ENCODE assay signal across 10 cellular contexts in genomic region chr1:59043796-59044195, GRCh38.
DNase-seq lines count a peak whose midpoint lies in the region; ATAC-seq and TF ChIP-seq lines count a peak whose summit lies in the region.
"Had no signal": no experiment of that assay in that cellular context is flagged by ENCODE, and none has a peak within 500 bp of the region (broad histone marks: within the 10 kb centered on the region; RNA-seq: fewer than 3 reads in every experiment).

No MANE protein-coding gene starts in this region.

- peak overlapping the region in 1 of 7 donors; percentile 27 for H3K27ac Mint-ChIP-seq in CD4-positive, alpha-beta memory T cell

- no peaks in the 10 kb centered on the region for H3K27me3 Mint-ChIP-seq in CD4-positive, alpha-beta memory T cell

- ATAC-seq in left ventricle myocardium superior: peak; percentile 92
- ATAC-seq in GM18870 (IDR thresholded peaks at IDR 0.05; ENCODE audit: unreplicated experiment): no peak
- no peak for ATAC-seq in GM18520 (IDR thresholded peaks at IDR 0.05; ENCODE audit: unreplicated experiment)
- ATAC-seq: GM12878 had no signal

- no peaks in the 10 kb centered on the region for H3K9me3 Mint-ChIP-seq in CD4-positive, alpha-beta memory T cell

- TF ChIP-seq POLR2A in sigmoid colon (IDR thresholded peaks at IDR 0.05): no peak

- H3K27me3 ChIP-seq in sigmoid colon: no peaks in the 10 kb centered on the region
- no peaks in the 10 kb centered on the region for H3K27me3 ChIP-seq in CD4-positive, alpha-beta memory T cell (ENCODE audit: insufficient read depth, low read length)

- H3K27ac ChIP-seq in sigmoid colon: peak overlapping the region; percentile 28 to 77 (median 68)
- H3K27ac ChIP-seq in CD4-positive, alpha-beta memory T cell (ENCODE audit: low read depth, low read length): no peak overlapping the region

- H3K4me1 ChIP-seq in sigmoid colon: peaks cover 0 to 40% (median 33%) of the 10 kb centered on the region in 4 donors
- peaks cover 38% of the 10 kb centered on the region for H3K4me1 ChIP-seq in CD4-positive, alpha-beta memory T cell (ENCODE audit: insufficient read depth, low read length)

- intact Hi-C loops in left ventricle myocardium superior (cut with micrococcal nuclease) (no loop called here), sigmoid colon (cut with DNase I) (loop anchor here (5.0 to 10.0 kb wide), 2 partner anchors 71 to 101 kb away; no protein-coding TSS in a partner anchor)
- intact Hi-C loops in CD4-positive, alpha-beta memory T cell (cut with micrococcal nuclease): no loop called here

- peak in 2 of 4 donors; percentile 24 to 79 for TF ChIP-seq EP300 in sigmoid colon (IDR thresholded peaks at IDR 0.05)

- TF ChIP-seq CTCF in sigmoid colon (IDR thresholded peaks at IDR 0.05): no peak

- POLR2A ChIA-PET in CD4-positive, alpha-beta memory T cell (lab: Charles Lee; ENCODE audit: partially characterized antibody): interaction anchor here (1.9 to 4.8 kb wide), 2 partner anchors 24 to 259 kb away, joined by 6 to 33 read pairs; partner anchors contain the start of gene JUN

- peak; percentile 72 for DNase-seq in GM03348 (ENCODE audit: low spot score)
- peak; percentile 53 for DNase-seq in UCSD-AML1 (lab: John Stamatoyannopoulos, UW; ENCODE audit: unreplicated experiment)
- DNase-seq in left ventricle myocardium superior: peak; percentile 78
- peak; percentile 93 for DNase-seq in sigmoid colon
- DNase-seq in DMS79 (lab: John Stamatoyannopoulos, UW): no peak
- DNase-seq in CD4-positive, alpha-beta memory T cell: no peak
- DNase-seq: posterior cingulate gyrus had no signal

- H3K36me3 Mint-ChIP-seq in CD4-positive, alpha-beta memory T cell: no peaks in the 10 kb centered on the region

- H3K4me3 ChIP-seq in sigmoid colon: no peak overlapping the region
- H3K4me3 ChIP-seq in CD4-positive, alpha-beta memory T cell (ENCODE audit: low read length in 2 of 2): no peak overlapping the region
- H3K4me3 ChIP-seq: GM12878 had no signal

- H3K4me1 Mint-ChIP-seq in CD4-positive, alpha-beta memory T cell: peaks cover 32 to 59% (median 41%) of the 10 kb centered on the region in 4 donors

- no peak overlapping the region for H3K4me3 Mint-ChIP-seq in CD4-positive, alpha-beta memory T cell

- H3K9me3 ChIP-seq in sigmoid colon: no peaks in the 10 kb centered on the region
- H3K9me3 ChIP-seq in CD4-positive, alpha-beta memory T cell (ENCODE audit: control insufficient read depth in 1 of 2, low read length in 2 of 2): no peaks in the 10 kb centered on the region

- no peaks in the 10 kb centered on the region for H3K36me3 ChIP-seq in sigmoid colon
- no peaks in the 10 kb centered on the region for H3K36me3 ChIP-seq in CD4-positive, alpha-beta memory T cell (ENCODE audit: insufficient read depth, low read length)

- 25 to 52% methylated on average over 4 of the region's 4 CpGs for WGBS in sigmoid colon, 2 donors

- CTCF ChIA-PET in CD4-positive, alpha-beta memory T cell (lab: Charles Lee; ENCODE audit: partially characterized antibody): no interaction called here

Comparison
In these comparisons a context has a peak if more than half of its experiments do, and no peak if none do; other contexts are left out.
1. DNase-seq: peak in GM03348 (single experiment), UCSD-AML1 (single experiment), left ventricle myocardium superior (single experiment) and sigmoid colon (single experiment); none in DMS79 (single experiment) and CD4-positive, alpha-beta memory T cell (0 of 5).